In genomic region chr2:115739574-115739973, GRCh38 we compare ENCODE assay signal across 24 cellular contexts.
A peak's percentile ranks its signal among the peaks of the same experiment; 100 is the strongest.
DNase-seq lines count a peak whose midpoint lies in the region; ATAC-seq and TF ChIP-seq lines count a peak whose summit lies in the region.
"Had no signal": no experiment of that assay in that cellular context is flagged by ENCODE, and none has a peak within 500 bp of the region (broad histone marks: within the 10 kb centered on the region; RNA-seq: fewer than 3 reads in every experiment).

No MANE protein-coding gene starts in this region.

- no peaks in the 10 kb centered on the region for H3K79me2 ChIP-seq in GM23338 (replicated peaks; ENCODE audit: insufficient read depth)

- H3K27ac Mint-ChIP-seq in GM23338 (no peak overlapping the region), WTC11 (no peak overlapping the region), neural crest cell (ENCODE audit: unreplicated experiment) (no peak overlapping the region)
- H3K27ac Mint-ChIP-seq: activated CD4-positive, alpha-beta T cell treated with anti-CD3 and anti-CD28 coated beads, Interleukin-2, amount 10 ng/mL, durations not matched to agents 24 days and 14 days; activated T-cell treated with anti-CD3 and anti-CD28 coated beads, Interleukin-2, amount 50 U/mL, for 72 hours; dendritic cell treated with granulocyte-macrophage colony-stimulating factor and Interleukin-4, amounts not matched to agents 40 ng/mL and 50 ng/mL, for 4 days; stimulated activated memory B cell treated with anti-CD40 and anti-IgM and Interleukin-4, amounts not matched to agents 10 μg/mL and 1 μg/mL and 100 μg/mL, for 72 hours; T-helper 1 cell treated with Interleukin-12 subunit alpha and Interleukin-12 subunit beta and Interleukin-4 antibody, amounts not matched to agents 30 μg/mL and 1 μg/mL, for 36 hours had no signal

- H3K4me3 ChIP-seq in GM23338, result no peak overlapping the region
- H3K4me3 ChIP-seq: left lung, prostate gland, suprapubic skin, uterus had no signal

- no peaks in the 10 kb centered on the region for H3K9me2 ChIP-seq in GM23338 (ENCODE audit: insufficient read depth)

- H3F3A ChIP-seq in GM23338 (replicated peaks; ENCODE audit: low read depth), result no peaks in the 10 kb centered on the region

- H3K4me2 ChIP-seq in GM23338, result no peak overlapping the region

- H3K4me1 Mint-ChIP-seq in GM23338 (peaks cover 3% of the 10 kb centered on the region; the same call in 2 of the 3 replicates), WTC11 (no peaks in the 10 kb centered on the region), neural crest cell (no peaks in the 10 kb centered on the region)
- H3K4me1 Mint-ChIP-seq: activated CD4-positive, alpha-beta T cell treated with anti-CD3 and anti-CD28 coated beads, Interleukin-2, amount 10 ng/mL, durations not matched to agents 24 days and 14 days; stimulated activated memory B cell treated with anti-CD40 and anti-IgM and Interleukin-4, amounts not matched to agents 10 μg/mL and 1 μg/mL and 100 μg/mL, for 72 hours had no signal

- no peaks in the 10 kb centered on the region for H4K20me1 ChIP-seq in GM23338 (replicated peaks; ENCODE audit: insufficient read depth)

- H3K4me3 Mint-ChIP-seq in GM23338 (no peak overlapping the region), WTC11 (no peak overlapping the region), neural crest cell (no peak overlapping the region)
- H3K4me3 Mint-ChIP-seq: activated CD4-positive, alpha-beta T cell treated with anti-CD3 and anti-CD28 coated beads, Interleukin-2, amount 10 ng/mL, durations not matched to agents 24 days and 14 days; activated T-cell treated with anti-CD3 and anti-CD28 coated beads, Interleukin-2, amount 50 U/mL, for 72 hours; dendritic cell treated with granulocyte-macrophage colony-stimulating factor and Interleukin-4, amounts not matched to agents 40 ng/mL and 50 ng/mL, for 4 days; stimulated activated memory B cell treated with anti-CD40 and anti-IgM and Interleukin-4, amounts not matched to agents 10 μg/mL and 1 μg/mL and 100 μg/mL, for 72 hours; T-helper 1 cell treated with Interleukin-12 subunit alpha and Interleukin-12 subunit beta and Interleukin-4 antibody, amounts not matched to agents 30 μg/mL and 1 μg/mL, for 36 hours had no signal

- DNase-seq in GM23338 (ENCODE audit: low spot score), result peak; percentile 69
- DNase-seq in NAMALWA (ENCODE audit: low spot score), result peak; percentile 6
- peak; percentile 21 for DNase-seq in WTC11 (ENCODE audit: low spot score)
- no peak for DNase-seq in neural crest cell (ENCODE audit: low read depth, low spot score)
- no peak for DNase-seq in activated naive CD4-positive, alpha-beta T cell treated with Interleukin-2 at 50 U/mL for 16 hours
- DNase-seq in Ammon's horn (ENCODE audit: low spot score), result no peak
- DNase-seq: activated CD4-positive, alpha-beta T cell treated with anti-CD3 and anti-CD28 coated beads, Interleukin-2, amount 10 ng/mL, durations not matched to agents 24 days and 14 days; activated naive CD4-positive, alpha-beta T cell treated with anti-CD3 and anti-CD28 coated beads, Interleukin-2, amount 50 U/mL, for 16 hours; activated T-cell treated with anti-CD3 and anti-CD28 coated beads, Interleukin-2, amount 50 U/mL, for 72 hours; anterior cingulate cortex; caudate nucleus; GOT3; left lung; NCI-H1417; stimulated activated CD4-positive, alpha-beta T cell treated with anti-CD3 and anti-CD28 coated beads, Interleukin-2, amount 100 ng/mL, for 24 hours; uterus had no signal

- no peaks in the 10 kb centered on the region for H3K4me1 ChIP-seq in GM23338 (ENCODE audit: insufficient read depth)
- H3K4me1 ChIP-seq: left lung, prostate gland, suprapubic skin, uterus had no signal

- CTCF ChIA-PET in WTC11 (lab: Charles Lee), result no interaction called here

- H2AFZ ChIP-seq in GM23338, result no peak overlapping the region

- H3K27me3 Mint-ChIP-seq in GM23338 (ENCODE audit: insufficient read depth, low read depth, poor library complexity), result no peaks in the 10 kb centered on the region
- no peaks in the 10 kb centered on the region for H3K27me3 Mint-ChIP-seq in WTC11 (ENCODE audit: low read depth)
- H3K27me3 Mint-ChIP-seq in neural crest cell (ENCODE audit: low read depth), result no peaks in the 10 kb centered on the region
- H3K27me3 Mint-ChIP-seq: activated CD4-positive, alpha-beta T cell treated with anti-CD3 and anti-CD28 coated beads, Interleukin-2, amount 10 ng/mL, durations not matched to agents 24 days and 14 days; dendritic cell treated with granulocyte-macrophage colony-stimulating factor and Interleukin-4, amounts not matched to agents 40 ng/mL and 50 ng/mL, for 4 days; stimulated activated memory B cell treated with anti-CD40 and anti-IgM and Interleukin-4, amounts not matched to agents 10 μg/mL and 1 μg/mL and 100 μg/mL, for 72 hours had no signal

- peak; percentile 68 for ATAC-seq in GM23338
- peak; percentile 67 for ATAC-seq in WTC11
- no peak for ATAC-seq in GM18858 (IDR thresholded peaks at IDR 0.05; ENCODE audit: unreplicated experiment)
- ATAC-seq: activated T-cell treated with anti-CD3 and anti-CD28 coated beads, Interleukin-2, amount 50 U/mL, for 72 hours; left lung; Panc1; stimulated activated memory B cell treated with anti-CD40 and anti-IgM and Interleukin-4, amounts not matched to agents 10 μg/mL and 1 μg/mL and 100 μg/mL, for 72 hours had no signal

- POLR2A ChIA-PET in WTC11 (lab: Charles Lee), result no interaction called here

- H3K36me3 Mint-ChIP-seq in GM23338 (ENCODE audit: low read depth) (no peaks in the 10 kb centered on the region), WTC11 (no peaks in the 10 kb centered on the region; the same call in 1 of the 2 replicates), neural crest cell (ENCODE audit: low read depth) (no peaks in the 10 kb centered on the region)
- H3K36me3 Mint-ChIP-seq: stimulated activated memory B cell treated with anti-CD40 and anti-IgM and Interleukin-4, amounts not matched to agents 10 μg/mL and 1 μg/mL and 100 μg/mL, for 72 hours had no signal

- no peaks in the 10 kb centered on the region for H3K27me3 ChIP-seq in GM23338 (ENCODE audit: insufficient read depth)
- H3K27me3 ChIP-seq: left lung, suprapubic skin, uterus had no signal

- H3K9me3 Mint-ChIP-seq in GM23338 (no peaks in the 10 kb centered on the region), WTC11 (peaks cover 14% of the 10 kb centered on the region; the same call in 1 of the 2 replicates), neural crest cell (peaks cover 2% of the 10 kb centered on the region)

- H3K27ac ChIP-seq in GM23338 (ENCODE audit: low read depth), result no peak overlapping the region
- H3K27ac ChIP-seq: HL-60, left lung, prostate gland, suprapubic skin, uterus had no signal

- TF ChIP-seq CTCF in GM23338 (conservative IDR thresholded peaks at IDR 0.05; ENCODE audit: low read depth in 2 of 2) (peak; percentile 75 to 87), WTC11 (IDR thresholded peaks at IDR 0.05) (0 out of 2 replicates have a peak, but pooled peaks have one; percentile 24), neural crest cell (conservative IDR thresholded peaks at IDR 0.05) (peak; percentile 21)

- no peaks in the 10 kb centered on the region for H3K36me3 ChIP-seq in GM23338 (ENCODE audit: insufficient read depth)
- H3K36me3 ChIP-seq: left lung, prostate gland, suprapubic skin, uterus had no signal

TF ChIP-seq in GM23338, 12 proteins besides CTCF, POLR2A, EP300 and RAD21 (continues in another document):
- TF ChIP-seq ZNF114 (CRISPR knock-in tag; IDR thresholded peaks at IDR 0.05), result no peak

TF ChIP-seq in WTC11, 78 proteins besides CTCF, POLR2A, EP300 and RAD21 (continues in another document):
- TF ChIP-seq NFYB (CRISPR knock-in tag; conservative IDR thresholded peaks at IDR 0.05; ENCODE audit: low read depth) (no peak), RORB (CRISPR knock-in tag; IDR thresholded peaks at IDR 0.05) (no peak), SOX15 (CRISPR knock-in tag; IDR thresholded peaks at IDR 0.05) (no peak), ZNF232 (CRISPR knock-in tag; IDR thresholded peaks at IDR 0.05) (no peak), NR1H2 (CRISPR knock-in tag; IDR thresholded peaks at IDR 0.05) (no peak)
- TF ChIP-seq, protein P1, sequence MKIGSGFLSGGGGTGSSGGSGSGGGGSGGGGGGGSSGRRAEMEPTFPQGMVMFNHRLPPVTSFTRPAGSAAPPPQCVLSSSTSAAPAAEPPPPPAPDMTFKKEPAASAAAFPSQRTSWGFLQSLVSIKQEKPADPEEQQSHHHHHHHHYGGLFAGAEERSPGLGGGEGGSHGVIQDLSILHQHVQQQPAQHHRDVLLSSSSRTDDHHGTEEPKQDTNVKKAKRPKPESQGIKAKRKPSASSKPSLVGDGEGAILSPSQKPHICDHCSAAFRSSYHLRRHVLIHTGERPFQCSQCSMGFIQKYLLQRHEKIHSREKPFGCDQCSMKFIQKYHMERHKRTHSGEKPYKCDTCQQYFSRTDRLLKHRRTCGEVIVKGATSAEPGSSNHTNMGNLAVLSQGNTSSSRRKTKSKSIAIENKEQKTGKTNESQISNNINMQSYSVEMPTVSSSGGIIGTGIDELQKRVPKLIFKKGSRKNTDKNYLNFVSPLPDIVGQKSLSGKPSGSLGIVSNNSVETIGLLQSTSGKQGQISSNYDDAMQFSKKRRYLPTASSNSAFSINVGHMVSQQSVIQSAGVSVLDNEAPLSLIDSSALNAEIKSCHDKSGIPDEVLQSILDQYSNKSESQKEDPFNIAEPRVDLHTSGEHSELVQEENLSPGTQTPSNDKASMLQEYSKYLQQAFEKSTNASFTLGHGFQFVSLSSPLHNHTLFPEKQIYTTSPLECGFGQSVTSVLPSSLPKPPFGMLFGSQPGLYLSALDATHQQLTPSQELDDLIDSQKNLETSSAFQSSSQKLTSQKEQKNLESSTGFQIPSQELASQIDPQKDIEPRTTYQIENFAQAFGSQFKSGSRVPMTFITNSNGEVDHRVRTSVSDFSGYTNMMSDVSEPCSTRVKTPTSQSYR (CRISPR knock-in tag; IDR thresholded peaks at IDR 0.05), result no peak

Comparison
In these comparisons a context has a peak if more than half of its experiments do, and no peak if none do; other contexts are left out.
1. DNase-seq: peak in GM23338 (single experiment), NAMALWA (single experiment) and WTC11 (single experiment); none in neural crest cell (single experiment), activated naive CD4-positive, alpha-beta T cell treated with Interleukin-2 at 50 U/mL for 16 hours (single experiment) and Ammon's horn (single experiment).
2. CTCF ChIP-seq: peak in every context shown above with its lines; median percentile 81 in GM23338; 24 in WTC11; 21 in neural crest cell.